In the genomic region with DNA sequence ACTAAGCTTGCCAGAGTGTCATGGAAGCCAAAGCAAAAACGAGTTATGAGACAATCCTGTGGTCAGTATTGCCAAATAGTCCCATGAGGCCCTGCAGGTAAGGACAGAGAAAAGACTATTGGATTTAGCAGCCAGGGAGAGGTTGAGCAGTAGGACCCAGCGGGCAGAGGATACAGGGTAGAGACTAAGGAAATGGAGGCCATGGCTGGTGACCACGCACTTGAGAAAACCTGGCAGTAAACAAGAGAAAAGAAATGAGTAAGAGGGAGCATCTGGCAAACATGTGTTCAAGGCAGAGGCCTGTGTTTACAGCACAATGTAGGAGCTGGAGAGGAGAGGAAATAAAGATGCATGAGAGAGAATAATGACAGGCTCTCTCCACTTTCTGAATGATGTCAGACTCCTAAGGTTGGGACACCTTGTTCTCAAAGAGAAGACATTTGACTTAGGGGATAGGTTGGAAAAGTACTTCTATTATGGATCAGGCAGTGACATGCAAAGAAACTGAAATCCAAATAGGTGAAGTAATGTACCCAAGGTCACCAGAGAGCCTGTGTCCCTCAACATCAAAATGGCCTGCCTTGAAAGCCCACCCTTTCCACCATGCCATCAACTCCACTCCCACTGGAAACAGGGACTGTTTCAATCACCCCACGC, we compare ENCODE assay signal across 8 cellular contexts. TPM values are rescaled to one million over a fixed set of nuclear protein-coding genes. Genes with fewer than 3 reads are reported as not detected.
DNase-seq lines count a peak whose midpoint lies in the region; ATAC-seq and TF ChIP-seq lines count a peak whose summit lies in the region.

No MANE protein-coding gene starts in this region.

- no peak overlapping the region for H2AFZ ChIP-seq in GM23338

- H4K20me1 ChIP-seq in GM23338 (replicated peaks; ENCODE audit: insufficient read depth) = peaks cover 12% of the 10 kb centered on the region

- H3K27ac ChIP-seq in GM23338 (ENCODE audit: low read depth) = peak overlapping the region; percentile 66; the same call in 1 of the 2 replicates

- no peak overlapping the region for H3K4me3 Mint-ChIP-seq in GM23338
- H3K4me3 Mint-ChIP-seq in nephron = peak overlapping the region in 2 of 3 experiments; percentile 4 to 9

- H3K27me3 Mint-ChIP-seq in GM23338 (ENCODE audit: insufficient read depth, low read depth, poor library complexity) = peaks cover 2% of the 10 kb centered on the region
- no peaks in the 10 kb centered on the region for H3K27me3 Mint-ChIP-seq in nephron (ENCODE audit: low read depth)

- H3K4me2 ChIP-seq in GM23338 = no peak overlapping the region

- no peaks in the 10 kb centered on the region for H3K36me3 ChIP-seq in GM23338 (ENCODE audit: insufficient read depth)

- H3K9me3 Mint-ChIP-seq in GM23338 (no peaks in the 10 kb centered on the region), nephron (no peaks in the 10 kb centered on the region)

- H3K27ac Mint-ChIP-seq in GM23338 (0 out of 2 replicates have a peak overlapping the region, but pooled peaks have one; percentile 1), nephron (peak overlapping the region; percentile 79 to 88 (median 83))

- peaks cover 100% of the 10 kb centered on the region for H3K79me2 ChIP-seq in GM23338 (replicated peaks; ENCODE audit: insufficient read depth)

- H3K9me2 ChIP-seq in GM23338 (ENCODE audit: insufficient read depth) = no peaks in the 10 kb centered on the region

- H3K4me1 Mint-ChIP-seq in GM23338 = peaks cover 8% of the 10 kb centered on the region; the same call in 2 of the 3 replicates
- peaks cover 47% of the 10 kb centered on the region for H3K4me1 Mint-ChIP-seq in nephron

- peaks cover 33% of the 10 kb centered on the region for H3K4me1 ChIP-seq in GM23338 (ENCODE audit: insufficient read depth)

- H3K4me3 ChIP-seq in GM08714 (ENCODE audit: low read length) (peak overlapping the region; percentile 3; the same call in 1 of the 2 replicates), GM23338 (no peak overlapping the region)

- H3K36me3 Mint-ChIP-seq in GM23338 (ENCODE audit: low read depth) (peaks cover 16% of the 10 kb centered on the region; the same call in 2 of the 3 replicates), nephron (ENCODE audit: low read depth) (peaks cover 26% of the 10 kb centered on the region)

- no peaks in the 10 kb centered on the region for H3K27me3 ChIP-seq in GM23338 (ENCODE audit: insufficient read depth)

- no peak for ATAC-seq in GM23338

- TF ChIP-seq CTCF in GM23338 (conservative IDR thresholded peaks at IDR 0.05; ENCODE audit: low read depth in 2 of 2) = no peak
- TF ChIP-seq CTCF in nephron (IDR thresholded peaks at IDR 0.05; ENCODE audit: unreplicated experiment in 3 of 3) = no peak

- H3F3A ChIP-seq in GM23338 (replicated peaks; ENCODE audit: low read depth) = 0 out of 2 replicates have a peak, but pooled peaks cover 2% of the 10 kb centered on the region

- DNase-seq in GM23338 (ENCODE audit: low spot score) (no peak), NCI-H226 (peak; percentile 73), dedifferentiated amniotic fluid mesenchymal stem cell (ENCODE audit: extremely low spot score) (peak; percentile 60), foreskin melanocyte (no peak)
- no peak for DNase-seq in effector CD8-positive, alpha-beta T cell (lab: John Stamatoyannopoulos, UW)
- DNase-seq in activated CD8-positive, alpha-beta memory T cell treated with anti-CD3 and anti-CD28 coated beads, Interleukin-2, amount 50 U/mL, for 48 hours = no peak

TF ChIP-seq in GM23338, 12 proteins besides CTCF, POLR2A, EP300 and RAD21:
- TF ChIP-seq STAT1 (IDR thresholded peaks at IDR 0.05; ENCODE audit: unreplicated experiment) = no peak
- no peak for TF ChIP-seq EZH2 (IDR thresholded peaks at IDR 0.05; ENCODE audit: low read depth, unreplicated experiment)
- no peak for TF ChIP-seq ZNF114 (CRISPR knock-in tag; IDR thresholded peaks at IDR 0.05)
- TF ChIP-seq, protein P1, sequence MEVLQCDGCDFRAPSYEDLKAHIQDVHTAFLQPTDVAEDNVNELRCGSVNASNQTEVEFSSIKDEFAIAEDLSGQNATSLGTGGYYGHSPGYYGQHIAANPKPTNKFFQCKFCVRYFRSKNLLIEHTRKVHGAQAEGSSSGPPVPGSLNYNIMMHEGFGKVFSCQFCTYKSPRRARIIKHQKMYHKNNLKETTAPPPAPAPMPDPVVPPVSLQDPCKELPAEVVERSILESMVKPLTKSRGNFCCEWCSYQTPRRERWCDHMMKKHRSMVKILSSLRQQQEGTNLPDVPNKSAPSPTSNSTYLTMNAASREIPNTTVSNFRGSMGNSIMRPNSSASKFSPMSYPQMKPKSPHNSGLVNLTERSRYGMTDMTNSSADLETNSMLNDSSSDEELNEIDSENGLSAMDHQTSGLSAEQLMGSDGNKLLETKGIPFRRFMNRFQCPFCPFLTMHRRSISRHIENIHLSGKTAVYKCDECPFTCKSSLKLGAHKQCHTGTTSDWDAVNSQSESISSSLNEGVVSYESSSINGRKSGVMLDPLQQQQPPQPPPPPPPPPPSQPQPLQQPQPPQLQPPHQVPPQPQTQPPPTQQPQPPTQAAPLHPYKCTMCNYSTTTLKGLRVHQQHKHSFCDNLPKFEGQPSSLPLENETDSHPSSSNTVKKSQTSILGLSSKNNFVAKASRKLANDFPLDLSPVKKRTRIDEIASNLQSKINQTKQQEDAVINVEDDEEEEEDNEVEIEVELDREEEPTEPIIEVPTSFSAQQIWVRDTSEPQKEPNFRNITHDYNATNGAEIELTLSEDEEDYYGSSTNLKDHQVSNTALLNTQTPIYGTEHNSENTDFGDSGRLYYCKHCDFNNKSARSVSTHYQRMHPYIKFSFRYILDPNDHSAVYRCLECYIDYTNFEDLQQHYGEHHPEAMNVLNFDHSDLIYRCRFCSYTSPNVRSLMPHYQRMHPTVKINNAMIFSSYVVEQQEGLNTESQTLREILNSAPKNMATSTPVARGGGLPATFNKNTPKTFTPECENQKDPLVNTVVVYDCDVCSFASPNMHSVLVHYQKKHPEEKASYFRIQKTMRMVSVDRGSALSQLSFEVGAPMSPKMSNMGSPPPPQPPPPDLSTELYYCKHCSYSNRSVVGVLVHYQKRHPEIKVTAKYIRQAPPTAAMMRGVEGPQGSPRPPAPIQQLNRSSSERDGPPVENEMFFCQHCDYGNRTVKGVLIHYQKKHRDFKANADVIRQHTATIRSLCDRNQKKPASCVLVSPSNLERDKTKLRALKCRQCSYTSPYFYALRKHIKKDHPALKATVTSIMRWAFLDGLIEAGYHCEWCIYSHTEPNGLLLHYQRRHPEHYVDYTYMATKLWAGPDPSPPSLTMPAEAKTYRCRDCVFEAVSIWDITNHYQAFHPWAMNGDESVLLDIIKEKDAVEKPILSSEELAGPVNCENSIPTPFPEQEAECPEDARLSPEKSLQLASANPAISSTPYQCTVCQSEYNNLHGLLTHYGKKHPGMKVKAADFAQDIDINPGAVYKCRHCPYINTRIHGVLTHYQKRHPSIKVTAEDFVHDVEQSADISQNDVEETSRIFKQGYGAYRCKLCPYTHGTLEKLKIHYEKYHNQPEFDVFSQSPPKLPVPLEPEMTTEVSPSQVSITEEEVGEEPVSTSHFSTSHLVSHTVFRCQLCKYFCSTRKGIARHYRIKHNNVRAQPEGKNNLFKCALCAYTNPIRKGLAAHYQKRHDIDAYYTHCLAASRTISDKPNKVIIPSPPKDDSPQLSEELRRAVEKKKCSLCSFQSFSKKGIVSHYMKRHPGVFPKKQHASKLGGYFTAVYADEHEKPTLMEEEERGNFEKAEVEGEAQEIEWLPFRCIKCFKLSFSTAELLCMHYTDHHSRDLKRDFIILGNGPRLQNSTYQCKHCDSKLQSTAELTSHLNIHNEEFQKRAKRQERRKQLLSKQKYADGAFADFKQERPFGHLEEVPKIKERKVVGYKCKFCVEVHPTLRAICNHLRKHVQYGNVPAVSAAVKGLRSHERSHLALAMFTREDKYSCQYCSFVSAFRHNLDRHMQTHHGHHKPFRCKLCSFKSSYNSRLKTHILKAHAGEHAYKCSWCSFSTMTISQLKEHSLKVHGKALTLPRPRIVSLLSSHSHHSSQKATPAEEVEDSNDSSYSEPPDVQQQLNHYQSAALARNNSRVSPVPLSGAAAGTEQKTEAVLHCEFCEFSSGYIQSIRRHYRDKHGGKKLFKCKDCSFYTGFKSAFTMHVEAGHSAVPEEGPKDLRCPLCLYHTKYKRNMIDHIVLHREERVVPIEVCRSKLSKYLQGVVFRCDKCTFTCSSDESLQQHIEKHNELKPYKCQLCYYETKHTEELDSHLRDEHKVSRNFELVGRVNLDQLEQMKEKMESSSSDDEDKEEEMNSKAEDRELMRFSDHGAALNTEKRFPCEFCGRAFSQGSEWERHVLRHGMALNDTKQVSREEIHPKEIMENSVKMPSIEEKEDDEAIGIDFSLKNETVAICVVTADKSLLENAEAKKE (CRISPR knock-in tag; IDR thresholded peaks at IDR 0.05) = no peak
- TF ChIP-seq CREB1 (CRISPR knock-in tag; IDR thresholded peaks at IDR 0.05; ENCODE audit: low read depth) = no peak
- TF ChIP-seq JUNB (IDR thresholded peaks at IDR 0.05; ENCODE audit: unreplicated experiment) = no peak

RNA-seq across cellular contexts. Expression of gene CREB3L2, which starts 9.0 kb away (rescaled TPM):
- 27.1 and 29.3 TPM in 2 replicates for total RNA-seq in GM23338 (2014; rRNA removed; shearing (Covaris generic))
- 12.2 and 14.5 TPM in 2 replicates for polyA plus RNA-seq in GM23338 (2016; fragmentation: Nextera tagmentation; extraction: Ambion mirVana)

Comparison
In these comparisons a context has a peak if more than half of its experiments do, and no peak if none do; other contexts are left out.
1. DNase-seq: peak in NCI-H226 (single experiment) and dedifferentiated amniotic fluid mesenchymal stem cell (single experiment); none in GM23338 (single experiment), effector CD8-positive, alpha-beta T cell (single experiment), activated CD8-positive, alpha-beta memory T cell treated with anti-CD3 and anti-CD28 coated beads, Interleukin-2, amount 50 U/mL, for 48 hours (single experiment) and foreskin melanocyte (single experiment).